In the genomic region with DNA sequence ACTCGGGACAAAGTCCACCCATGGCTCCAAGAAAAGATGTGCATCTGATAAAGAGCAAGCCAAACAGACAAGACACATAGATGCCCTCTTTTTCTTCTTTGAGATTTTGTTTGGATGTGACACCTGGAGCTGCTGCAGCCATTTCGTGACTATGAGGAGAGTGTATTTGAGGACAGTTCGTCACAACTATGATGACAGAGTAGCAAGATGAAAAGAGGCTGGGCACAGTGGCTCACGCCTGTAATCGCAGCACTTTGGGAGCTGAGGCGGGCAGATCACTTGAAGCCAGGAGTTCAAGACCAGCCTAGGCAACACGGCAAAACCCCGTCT, we compare ENCODE assay signal across 16 cellular contexts. TPM values are rescaled to one million over a fixed set of nuclear protein-coding genes. Genes with fewer than 3 reads are reported as not detected.
DNase-seq lines count a peak whose midpoint lies in the region; ATAC-seq, FAIRE-seq and TF ChIP-seq lines count a peak whose summit lies in the region.
"Had no signal": no experiment of that assay in that cellular context is flagged by ENCODE, and none has a peak within 500 bp of the region (broad histone marks: within the 10 kb centered on the region; RNA-seq: fewer than 3 reads in every experiment).

No MANE protein-coding gene starts in this region.

- peaks cover 36% of the 10 kb centered on the region for H3K4me1 ChIP-seq in HepG2 (ENCODE audit: insufficient read depth, low read length)
- peaks cover 13% of the 10 kb centered on the region for H3K4me1 ChIP-seq in testis

- H3K9me3 ChIP-seq in HepG2 (ENCODE audit: low read length), result no peaks in the 10 kb centered on the region
- H3K9me3 ChIP-seq in testis, result no peaks in the 10 kb centered on the region

- H3K36me3 Mint-ChIP-seq in activated CD4-positive, alpha-beta T cell treated with anti-CD3 and anti-CD28 coated beads, Interleukin-2, amount 10 ng/mL, durations not matched to agents 7 days and 5 days (ENCODE audit: low read depth), result peaks cover 6% of the 10 kb centered on the region
- peaks cover 14% of the 10 kb centered on the region for H3K36me3 Mint-ChIP-seq in activated CD4-positive, alpha-beta T cell treated with anti-CD3 and anti-CD28 coated beads for 36 hours (ENCODE audit: low read depth)
- peaks cover 37% of the 10 kb centered on the region for H3K36me3 Mint-ChIP-seq in WTC11

- H3K4me3 Mint-ChIP-seq in activated CD4-positive, alpha-beta T cell treated with anti-CD3 and anti-CD28 coated beads, Interleukin-2, amount 10 ng/mL, durations not matched to agents 7 days and 5 days, result no peak overlapping the region
- H3K4me3 Mint-ChIP-seq in activated CD4-positive, alpha-beta T cell treated with anti-CD3 and anti-CD28 coated beads for 36 hours, result no peak overlapping the region
- no peak overlapping the region for H3K4me3 Mint-ChIP-seq in WTC11
- H3K4me3 Mint-ChIP-seq: activated naive CD8-positive, alpha-beta T cell treated with anti-CD3 and anti-CD28 coated beads, Interleukin-2, amount 10 ng/mL, durations not matched to agents 7 days and 5 days; CD4-positive, alpha-beta memory T cell; nephron progenitor cell had no signal

- intact Hi-C loops in activated CD4-positive, alpha-beta T cell treated with anti-CD3 and anti-CD28 coated beads for 36 hours (cut with DNase I, micrococcal nuclease), result no loop called here
- intact Hi-C loops in HepG2 (cut with micrococcal nuclease; ENCODE audit: unreplicated experiment), result no loop called here
- intact Hi-C loops in testis (cut with DNase I; ENCODE audit: low total_unique reads), result no loop called here

- in situ Hi-C loops in HepG2 (cut with HindIII; ENCODE audit: extremely low pct_ligation_motif_present, low pct_unique_long_range_greater_than_20kb), result no loop called here

- H3K4me3 ChIP-seq in HepG2 (replicated peaks in 1 of 3; ENCODE audit: insufficient read depth in 1 of 3, low read depth in 2 of 3, low read length in 3 of 3), result no peak overlapping the region
- H3K4me3 ChIP-seq in testis, result no peak overlapping the region

- no peak overlapping the region for H2AFZ ChIP-seq in HepG2 (ENCODE audit: low read length)

- no peak overlapping the region for H3K4me2 ChIP-seq in HepG2 (ENCODE audit: low read depth, low read length)

- WGBS in HepG2 (ENCODE audit: low lambda C conversion rate), result 93% methylated on average over 8 of the region's 8 CpGs
- 81 to 97% methylated on average over 8 of the region's 8 CpGs for WGBS in testis, 2 donors

- TF ChIP-seq POLR2A in HepG2 (IDR thresholded peaks at IDR 0.05; ENCODE audit: insufficient read depth in 1 of 2, low read depth in 2 of 2, low read length in 2 of 2), result no peak
- no peak for TF ChIP-seq POLR2A in testis (IDR thresholded peaks at IDR 0.05)

- no peak overlapping the region for H3K9ac ChIP-seq in HepG2 (ENCODE audit: insufficient read depth, low read depth, low read length)

- no peaks in the 10 kb centered on the region for H3K79me2 ChIP-seq in HepG2 (ENCODE audit: insufficient read depth, low read length)

- peak overlapping the region; percentile 16 for H3K27ac Mint-ChIP-seq in activated CD4-positive, alpha-beta T cell treated with anti-CD3 and anti-CD28 coated beads, Interleukin-2, amount 10 ng/mL, durations not matched to agents 7 days and 5 days
- no peak overlapping the region for H3K27ac Mint-ChIP-seq in activated CD4-positive, alpha-beta T cell treated with anti-CD3 and anti-CD28 coated beads for 36 hours
- peak overlapping the region; percentile 17; the same call in 1 of the 2 replicates for H3K27ac Mint-ChIP-seq in WTC11
- H3K27ac Mint-ChIP-seq: activated naive CD8-positive, alpha-beta T cell treated with anti-CD3 and anti-CD28 coated beads, Interleukin-2, amount 10 ng/mL, durations not matched to agents 7 days and 5 days; nephron progenitor cell had no signal

- POLR2A ChIA-PET in activated CD4-positive, alpha-beta T cell treated with anti-CD3 and anti-CD28 coated beads, Interleukin-2, amount 10 ng/mL, durations not matched to agents 7 days and 5 days (lab: Charles Lee), result no interaction called here
- POLR2A ChIA-PET in activated CD4-positive, alpha-beta T cell treated with anti-CD3 and anti-CD28 coated beads for 36 hours (lab: Charles Lee), result no interaction called here
- POLR2A ChIA-PET in WTC11 (lab: Charles Lee), result no interaction called here
- POLR2A ChIA-PET in HepG2 (lab: Yijun Ruan, JAX), result no interaction called here

- TF ChIP-seq RAD21 in HepG2 (CRISPR knock-in tag; IDR thresholded peaks at IDR 0.05), result no peak

- H3K27ac ChIP-seq in HepG2 (ENCODE audit: extremely low read length, insufficient read depth, low read length) (no peak overlapping the region), testis (peak overlapping the region; percentile 12 to 44)

- TF ChIP-seq EP300 in HepG2 (IDR thresholded peaks at IDR 0.05; ENCODE audit: low read depth in 2 of 2, low read length in 2 of 2) (no peak), HepG2 (CRISPR knock-in tag; IDR thresholded peaks at IDR 0.05; ENCODE audit: borderline replicate concordance) (no peak)

- H3K27me3 Mint-ChIP-seq in activated CD4-positive, alpha-beta T cell treated with anti-CD3 and anti-CD28 coated beads, Interleukin-2, amount 10 ng/mL, durations not matched to agents 7 days and 5 days, result peaks cover 9% of the 10 kb centered on the region
- H3K27me3 Mint-ChIP-seq in activated CD4-positive, alpha-beta T cell treated with anti-CD3 and anti-CD28 coated beads for 36 hours, result peaks cover 3% of the 10 kb centered on the region
- no peaks in the 10 kb centered on the region for H3K27me3 Mint-ChIP-seq in WTC11 (ENCODE audit: low read depth)

- H3K9me3 Mint-ChIP-seq in activated CD4-positive, alpha-beta T cell treated with anti-CD3 and anti-CD28 coated beads, Interleukin-2, amount 10 ng/mL, durations not matched to agents 7 days and 5 days, result peaks cover 11% of the 10 kb centered on the region
- H3K9me3 Mint-ChIP-seq in activated CD4-positive, alpha-beta T cell treated with anti-CD3 and anti-CD28 coated beads for 36 hours (ENCODE audit: low read depth), result peaks cover 1% of the 10 kb centered on the region
- peaks cover 7% of the 10 kb centered on the region for H3K9me3 Mint-ChIP-seq in WTC11

- TF ChIP-seq CTCF in WTC11 (IDR thresholded peaks at IDR 0.05) (no peak), HepG2 (CRISPR knock-in tag; IDR thresholded peaks at IDR 0.05) (no peak), testis (IDR thresholded peaks at IDR 0.05) (no peak)

- no peak for DNase-seq in activated CD4-positive, alpha-beta T cell treated with anti-CD3 and anti-CD28 coated beads, Interleukin-2, amount 10 ng/mL, durations not matched to agents 7 days and 5 days
- DNase-seq in activated CD4-positive, alpha-beta T cell treated with anti-CD3 and anti-CD28 coated beads for 36 hours, result no peak
- DNase-seq in WTC11 (ENCODE audit: low spot score), result no peak
- no peak for DNase-seq in HepG2 (ENCODE audit: low spot score)
- no peak for DNase-seq in testis
- DNase-seq in 8988T, result no peak
- DNase-seq in effector CD4-positive, alpha-beta T cell, result no peak
- no peak for DNase-seq in NOMO-1 treated with DMSO at 0.1 percent for 48 hours (lab: John Stamatoyannopoulos, UW; ENCODE audit: unreplicated experiment)
- DNase-seq: activated CD4-positive, alpha-beta T cell treated with anti-CD3 and anti-CD28 coated beads, Interleukin-2, amount 50 U/mL, for 4 hours; activated naive CD8-positive, alpha-beta T cell treated with anti-CD3 and anti-CD28 coated beads, Interleukin-2, amount 10 ng/mL, durations not matched to agents 7 days and 5 days; caudate nucleus; CD4-positive, alpha-beta memory T cell; NCI-H526; nephron progenitor cell had no signal

- H4K20me1 ChIP-seq in HepG2 (ENCODE audit: insufficient read depth, low read length), result no peaks in the 10 kb centered on the region

- CTCF ChIA-PET in activated CD4-positive, alpha-beta T cell treated with anti-CD3 and anti-CD28 coated beads, Interleukin-2, amount 10 ng/mL, durations not matched to agents 7 days and 5 days (lab: Charles Lee), result interaction anchor here (0.7 to 2.1 kb wide), 3 partner anchors 14 to 108 kb away, joined by 3 to 4 read pairs (median 3); no protein-coding TSS in a partner anchor
- CTCF ChIA-PET in activated CD4-positive, alpha-beta T cell treated with anti-CD3 and anti-CD28 coated beads for 36 hours (lab: Charles Lee), result interaction anchor here (1.1 to 1.2 kb wide), 2 partner anchors 9 to 24 kb away, joined by 3 read pairs; no protein-coding TSS in a partner anchor
- CTCF ChIA-PET in WTC11 (lab: Charles Lee) (interaction anchor here (0.6 kb wide), 1 partner anchor 1236 kb away, joined by 3 read pairs; no protein-coding TSS in a partner anchor), HepG2 (lab: Yijun Ruan, JAX; ENCODE audit: low intra/inter-chr PET ratio, low total read pairs) (no interaction called here)

- H3K36me3 ChIP-seq in HepG2 (replicated peaks in 1 of 2; ENCODE audit: control insufficient read depth in 1 of 2, insufficient read depth in 2 of 2, low read length in 2 of 2), result peaks cover 2 to 9% of the 10 kb centered on the region in 2 experiments; a peak in 3 of 5 replicates
- H3K36me3 ChIP-seq in testis (ENCODE audit: low read depth, missing control alignments), result no peaks in the 10 kb centered on the region

- BruUV-seq in HepG2 (replicated peaks; lab: Mats Ljungman, UMichigan), result no TSS peak

- no peaks in the 10 kb centered on the region for H3K27me3 ChIP-seq in HepG2 (ENCODE audit: control insufficient read depth in 1 of 2, insufficient read depth in 2 of 2, low read length in 2 of 2)
- no peaks in the 10 kb centered on the region for H3K27me3 ChIP-seq in testis

- ATAC-seq in activated CD4-positive, alpha-beta T cell treated with anti-CD3 and anti-CD28 coated beads for 36 hours, result no peak
- ATAC-seq in WTC11 (no peak), HepG2 (no peak)

- FAIRE-seq in HepG2 (lab: Jason Lieb, UNC), result no peak
- FAIRE-seq: endometrium, frontal cortex had no signal

- H3K4me1 Mint-ChIP-seq in activated CD4-positive, alpha-beta T cell treated with anti-CD3 and anti-CD28 coated beads, Interleukin-2, amount 10 ng/mL, durations not matched to agents 7 days and 5 days, result peaks cover 24% of the 10 kb centered on the region
- H3K4me1 Mint-ChIP-seq in activated CD4-positive, alpha-beta T cell treated with anti-CD3 and anti-CD28 coated beads for 36 hours, result peaks cover 20% of the 10 kb centered on the region
- no peaks in the 10 kb centered on the region for H3K4me1 Mint-ChIP-seq in WTC11
- H3K4me1 Mint-ChIP-seq: nephron progenitor cell had no signal

RNA-seq across cellular contexts. Expression of a gene that starts 21.5 kb away (rescaled TPM):
- 1 to 10 TPM; 4.7 to 4.8 TPM for total RNA-seq in activated CD4-positive, alpha-beta T cell treated with anti-CD3 and anti-CD28 coated beads, Interleukin-2, amount 10 ng/mL, durations not matched to agents 7 days and 5 days
- 1 to 10 TPM; 3.2 to 5.6 TPM for total RNA-seq in activated CD4-positive, alpha-beta T cell treated with anti-CD3 and anti-CD28 coated beads for 36 hours
- total RNA-seq in WTC11 (2021) (55.7 to 68.0 TPM (median 66.1 TPM) in 3 replicates), HepG2 (2016; rRNA removed; fragmentation: Illumina TruSeq; extraction: Trizol) (10.4 and 28.9 TPM in 2 replicates), testis (100 to 1,000 TPM in 1 of 2 donors, 10 to 100 TPM in 1; 58.1 to 102 TPM)
- total RNA-seq in HepG2 (2016; cell fraction: cytosol; rRNA removed; fragmentation: Illumina TruSeq; extraction: Trizol; ENCODE audit: low read depth), result 3.0 and 5.2 TPM in 2 replicates
- 10.1 and 29.2 TPM in 2 replicates for total RNA-seq in HepG2 (2016; cell fraction: insoluble cytoplasmic fraction; rRNA removed; fragmentation: Illumina TruSeq; extraction: Trizol)
- 6.4 and 6.6 TPM in 2 replicates for total RNA-seq in HepG2 (2016; cell fraction: membrane; rRNA removed; fragmentation: Illumina TruSeq; extraction: Trizol)
- total RNA-seq in HepG2 (2016; cell fraction: nucleus; rRNA removed; fragmentation: Illumina TruSeq; extraction: Trizol), result 26.8 and 34.0 TPM in 2 replicates
- polyA plus RNA-seq in HepG2 (2011; rRNA removed) (76.4 and 83.6 TPM in 2 replicates), testis (ENCODE audit: insufficient read depth, low read depth, low replicate concordance) (88.9 TPM)
- 76.0 and 85.2 TPM in 2 replicates for polyA plus RNA-seq in HepG2 (2011; cell fraction: cytosol; rRNA removed)
- 50.5 and 61.9 TPM in 2 replicates for polyA plus RNA-seq in HepG2 (2011; cell fraction: nucleus; rRNA removed)
- 45.0 and 57.9 TPM in 2 replicates for polyA plus RNA-seq in HepG2 (2012)
- polyA plus RNA-seq in HepG2 (2016; cell fraction: cytosol; fragmentation: Illumina TruSeq; extraction: Trizol; ENCODE audit: low read depth), result 3.5 and 4.0 TPM in 2 replicates
- polyA plus RNA-seq in HepG2 (2016; cell fraction: insoluble cytoplasmic fraction; fragmentation: Illumina TruSeq; extraction: Trizol; ENCODE audit: low read depth), result 12.3 and 12.9 TPM in 2 replicates
- polyA plus RNA-seq in HepG2 (2016; cell fraction: membrane; fragmentation: Illumina TruSeq; extraction: Trizol; ENCODE audit: low read depth), result 4.3 and 4.4 TPM in 2 replicates
- 46.4 and 49.9 TPM in 2 replicates for polyA plus RNA-seq in HepG2 (2016; cell fraction: nucleus; fragmentation: Illumina TruSeq; extraction: Trizol; ENCODE audit: insufficient read depth, low read depth)
- 30.5 and 33.0 TPM in 2 replicates for polyA minus RNA-seq in HepG2 (2011; rRNA and poly(A)+ RNA removed; ENCODE audit: low replicate concordance)
- 17.5 and 19.4 TPM in 2 replicates for polyA minus RNA-seq in HepG2 (2011; cell fraction: cytosol; rRNA and poly(A)+ RNA removed)
- polyA minus RNA-seq in HepG2 (2011; cell fraction: nucleus; rRNA and poly(A)+ RNA removed), result 14.9 and 23.0 TPM in 2 replicates
